ENCODE assay signal across 9 cellular contexts in the genomic region with DNA sequence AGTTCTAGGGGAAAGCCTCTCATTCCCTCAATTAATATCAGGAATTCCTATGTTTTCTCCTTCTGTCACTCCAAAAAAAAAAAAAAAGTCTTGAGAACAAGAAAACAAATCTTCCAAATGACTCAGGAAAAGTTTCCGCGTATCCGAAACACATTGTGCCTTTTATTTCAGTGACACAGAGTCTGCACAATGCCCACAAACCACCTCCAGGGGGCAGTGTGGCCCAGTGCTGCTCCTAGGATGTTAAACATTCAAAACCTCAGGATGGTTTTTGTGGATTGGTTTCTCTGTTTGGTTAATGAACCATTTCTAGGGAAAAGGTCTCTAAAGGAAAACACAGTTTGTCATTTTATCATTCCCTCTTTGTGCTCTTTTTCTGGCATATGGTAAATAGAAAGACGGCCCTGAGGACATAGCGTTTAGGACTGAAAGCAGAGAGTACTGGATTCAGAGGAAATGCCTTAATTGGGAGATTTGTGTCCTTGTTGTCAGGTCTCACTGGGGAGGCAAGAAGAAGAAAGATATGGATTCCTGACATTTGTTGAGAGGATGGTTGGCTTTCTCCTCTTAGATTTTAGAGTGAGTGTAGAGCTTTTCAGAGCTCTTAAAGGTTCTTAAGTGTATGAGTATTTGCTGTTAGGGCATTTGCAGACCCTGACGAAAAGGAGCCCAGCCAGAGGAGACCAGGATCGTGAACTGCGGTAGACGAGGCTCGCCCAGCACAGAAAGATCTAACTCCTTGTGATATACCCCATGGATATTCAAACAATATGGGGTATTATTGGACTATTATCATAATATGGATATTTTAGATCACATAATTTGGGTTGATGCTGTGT.
DNase-seq lines count a peak whose midpoint lies in the region; ATAC-seq lines count a peak whose summit lies in the region.
"Had no signal": no experiment of that assay in that cellular context is flagged by ENCODE, and none has a peak within 500 bp of the region (broad histone marks: within the 10 kb centered on the region; RNA-seq: fewer than 3 reads in every experiment).

No MANE protein-coding gene starts in this region.

- H3K27ac ChIP-seq in cingulate gyrus (ENCODE audit: low read depth, low read length) = peak overlapping the region; percentile 69
- H3K27ac ChIP-seq: BLaER1 had no signal

- DNase-seq in DMS 273 (lab: John Stamatoyannopoulos, UW; ENCODE audit: unreplicated experiment) (peak; percentile 72), DMS 273 treated with DMSO at 0.1 percent for 48 hours (lab: John Stamatoyannopoulos, UW) (no peak), NCI-H1694 treated with DMSO at 0.1 percent for 48 hours (lab: John Stamatoyannopoulos, UW) (peak; percentile 19), left kidney (ENCODE audit: low read depth, low spot score) (peak; percentile 91)
- peak; percentile 29 to 55 for DNase-seq in activated CD4-positive, alpha-beta T cell treated with anti-CD3 and anti-CD28 coated beads for 24 hours (ENCODE audit: low read depth in 2 of 2)
- peak; percentile 34 to 57 for DNase-seq in stimulated activated CD4-positive, alpha-beta T cell treated with anti-CD3 and anti-CD28 coated beads, Interleukin-1b, Interleukin-23, amount 100 ng/mL, for 4 hours (ENCODE audit: low read depth in 2 of 2)

- peak; percentile 82 for ATAC-seq in HG02610 (IDR thresholded peaks at IDR 0.05; ENCODE audit: unreplicated experiment)
